8 cellular contexts compared by ENCODE assay signal in the genomic region with DNA sequence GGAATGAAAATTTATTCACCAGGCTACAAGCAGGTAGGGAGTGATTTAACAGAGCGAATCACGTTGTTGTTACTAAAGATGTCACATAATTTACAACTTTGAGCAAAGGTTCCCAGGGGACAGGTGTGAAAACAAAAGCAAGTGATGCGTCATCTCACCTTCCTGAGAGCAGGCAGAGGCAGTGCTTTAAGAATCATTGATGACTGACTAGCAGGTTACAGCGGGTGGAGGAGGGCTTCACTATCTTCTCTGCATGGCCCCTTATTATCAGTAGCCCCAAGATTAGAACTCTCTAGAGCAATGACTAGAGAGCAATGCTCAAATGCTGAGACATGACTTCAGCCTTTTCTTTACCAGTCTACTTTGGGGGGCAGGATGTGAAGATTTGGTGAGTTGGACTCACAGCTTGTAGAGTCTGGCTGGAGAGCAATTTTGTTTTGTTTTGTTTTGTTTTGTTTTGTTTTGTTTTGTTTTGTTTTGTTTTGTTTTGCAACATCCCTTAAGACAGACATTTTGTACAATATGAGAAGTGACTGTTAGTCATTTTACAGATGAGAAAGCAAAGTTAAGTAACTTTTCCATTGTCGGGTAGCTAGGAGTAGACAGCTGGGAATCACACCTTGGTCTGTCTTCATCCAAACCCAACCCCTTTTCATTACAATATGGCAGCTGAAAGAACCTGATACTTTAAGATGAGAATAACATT.
DNase-seq lines count a peak whose midpoint lies in the region; ATAC-seq, FAIRE-seq and TF ChIP-seq lines count a peak whose summit lies in the region.

No MANE protein-coding gene starts in this region.

- peaks cover 57% of the 10 kb centered on the region for H3K4me1 Mint-ChIP-seq in dendritic cell treated with granulocyte-macrophage colony-stimulating factor and Interleukin-4, amounts not matched to agents 40 ng/mL and 50 ng/mL, for 4 days (ENCODE audit: low read depth)

- H3K27ac Mint-ChIP-seq in dendritic cell treated with granulocyte-macrophage colony-stimulating factor and Interleukin-4, amounts not matched to agents 40 ng/mL and 50 ng/mL, for 4 days, result peak overlapping the region; percentile 21

- H3K36me3 ChIP-seq in MM.1S (replicated peaks; ENCODE audit: insufficient read depth, low read length), result no peaks in the 10 kb centered on the region
- no peaks in the 10 kb centered on the region for H3K36me3 ChIP-seq in tibial artery

- H3K9me2 ChIP-seq in MM.1S (replicated peaks; ENCODE audit: insufficient read depth, low read length), result no peaks in the 10 kb centered on the region

- H3K4me3 ChIP-seq in GM12865 (ENCODE audit: low read depth, low read length), result no peak overlapping the region
- no peak overlapping the region for H3K4me3 ChIP-seq in MM.1S (ENCODE audit: low read length)
- no peak overlapping the region for H3K4me3 ChIP-seq in tibial artery

- TF ChIP-seq POLR2A in H54 (IDR thresholded peaks at IDR 0.05; ENCODE audit: low read depth, low read length), result no peak

- ATAC-seq in GM19351 (IDR thresholded peaks at IDR 0.05; ENCODE audit: unreplicated experiment) (peak; percentile 63), HG03064 (IDR thresholded peaks at IDR 0.05; ENCODE audit: low read depth, unreplicated experiment) (peak; percentile 63)

- peaks cover 19% of the 10 kb centered on the region for H3K4me1 ChIP-seq in MM.1S (ENCODE audit: low read length)
- peaks cover 0 to 9% (median 0%) of the 10 kb centered on the region in 4 donors for H3K4me1 ChIP-seq in tibial artery

- no peaks in the 10 kb centered on the region for H3K27me3 ChIP-seq in MM.1S (replicated peaks; ENCODE audit: insufficient read depth, low read length)
- no peaks in the 10 kb centered on the region for H3K27me3 ChIP-seq in tibial artery

- H3K79me2 ChIP-seq in MM.1S (ENCODE audit: low read length), result no peaks in the 10 kb centered on the region

- H4K20me1 ChIP-seq in MM.1S (ENCODE audit: insufficient read depth, low read length), result no peaks in the 10 kb centered on the region

- H3K27me3 Mint-ChIP-seq in dendritic cell treated with granulocyte-macrophage colony-stimulating factor and Interleukin-4, amounts not matched to agents 40 ng/mL and 50 ng/mL, for 4 days, result no peaks in the 10 kb centered on the region

- no peak overlapping the region for H2AFZ ChIP-seq in MM.1S (ENCODE audit: low read length)

- no peak overlapping the region for H3K4me2 ChIP-seq in MM.1S (ENCODE audit: low read depth, low read length)

- H3K9me3 Mint-ChIP-seq in dendritic cell treated with granulocyte-macrophage colony-stimulating factor and Interleukin-4, amounts not matched to agents 40 ng/mL and 50 ng/mL, for 4 days, result peaks cover 9% of the 10 kb centered on the region

- intact Hi-C loops in dendritic cell treated with granulocyte-macrophage colony-stimulating factor and Interleukin-4, amounts not matched to agents 40 ng/mL and 50 ng/mL, for 4 days (cut with micrococcal nuclease), result no loop called here
- intact Hi-C loops in tibial artery (cut with DNase I; ENCODE audit: low total_unique reads), result no loop called here

- H3K9ac ChIP-seq in MM.1S (ENCODE audit: low read length), result no peak overlapping the region

- DNase-seq in GM12865 (ENCODE audit: low read depth) (peak; percentile 74), H54 (ENCODE audit: insufficient read length, low spot score) (no peak), MM.1S (no peak), DMS114 treated with DMSO at 0.1 percent for 48 hours (lab: John Stamatoyannopoulos, UW; ENCODE audit: unreplicated experiment) (no peak), tibial artery (no peak)

- no peaks in the 10 kb centered on the region for H3K36me3 Mint-ChIP-seq in dendritic cell treated with granulocyte-macrophage colony-stimulating factor and Interleukin-4, amounts not matched to agents 40 ng/mL and 50 ng/mL, for 4 days (ENCODE audit: low read depth)

- H3K9me3 ChIP-seq in MM.1S (replicated peaks; ENCODE audit: insufficient read depth, low read length), result no peaks in the 10 kb centered on the region
- H3K9me3 ChIP-seq in tibial artery, result no peaks in the 10 kb centered on the region

- H3F3A ChIP-seq in MM.1S (ENCODE audit: insufficient read depth, low read length), result no peaks in the 10 kb centered on the region

- TF ChIP-seq CTCF in GM12865 (IDR thresholded peaks at IDR 0.05; ENCODE audit: insufficient read depth, low read depth, low read length, missing control alignments) (no peak), MM.1S (IDR thresholded peaks at IDR 0.05; ENCODE audit: low read length) (no peak), tibial artery (IDR thresholded peaks at IDR 0.05) (no peak)

- H3K27ac ChIP-seq in MM.1S (ENCODE audit: low read length) (no peak overlapping the region), tibial artery (no peak overlapping the region)

- no peak overlapping the region for H3K4me3 Mint-ChIP-seq in dendritic cell treated with granulocyte-macrophage colony-stimulating factor and Interleukin-4, amounts not matched to agents 40 ng/mL and 50 ng/mL, for 4 days

- FAIRE-seq in H54 (lab: Jason Lieb, UNC), result no peak
